25 cellular contexts compared by ENCODE assay signal in the genomic region with DNA sequence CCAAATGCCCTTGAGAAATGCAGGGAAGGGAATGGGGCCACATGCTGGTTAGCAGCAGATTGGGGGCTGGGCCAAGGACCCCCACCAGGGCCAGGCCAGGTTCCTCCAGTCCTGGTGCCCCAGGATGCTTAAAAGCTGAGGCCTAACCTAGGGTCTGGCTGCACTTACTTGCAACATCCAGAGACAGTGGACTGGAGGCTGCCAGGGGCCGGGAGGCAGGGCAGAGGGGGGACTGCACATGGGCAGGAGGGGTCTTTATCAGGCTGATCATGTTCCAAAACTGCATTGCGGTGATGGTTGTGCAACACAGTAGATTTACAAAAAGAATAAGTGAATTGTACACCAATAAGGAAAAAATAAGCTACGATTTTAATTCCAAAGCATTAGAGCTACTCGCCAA. TPM values are rescaled to one million over a fixed set of nuclear protein-coding genes. Genes with fewer than 3 reads are reported as not detected.
"Had no signal": no experiment of that assay in that cellular context is flagged by ENCODE, and none has a peak within 500 bp of the region (broad histone marks: within the 10 kb centered on the region; RNA-seq: fewer than 3 reads in every experiment).

No MANE protein-coding gene starts in this region.

- H3K27ac Mint-ChIP-seq: effector memory CD8-positive, alpha-beta T cell; endodermal cell had no signal

- DNase-seq: dermis blood vessel endothelial cell; effector CD8-positive, alpha-beta T cell; effector memory CD8-positive, alpha-beta T cell; endodermal cell; erythroblast; esophagus squamous epithelium; foreskin fibroblast; foreskin melanocyte; gastrocnemius medialis; glutamatergic neuron; heart right ventricle; hippocampal formation; left cardiac atrium; left lung; left ventricle myocardium superior; lower lobe of right lung; mesenchymal stem cell; mucosa of descending colon had no signal

- H3K4me1 ChIP-seq: gastrocnemius medialis, heart right ventricle, left lung, lower lobe of right lung had no signal

- H3K9me3 Mint-ChIP-seq: effector memory CD8-positive, alpha-beta T cell had no signal

- H3K4me3 Mint-ChIP-seq: effector memory CD8-positive, alpha-beta T cell; endodermal cell had no signal

- H3K4me1 Mint-ChIP-seq: endodermal cell had no signal

- H3K4me3 ChIP-seq: coronary artery, esophagus squamous epithelium, gastrocnemius medialis, heart right ventricle, left lung, lower lobe of right lung, mucosa of descending colon had no signal

- H3K36me3 ChIP-seq: esophagus squamous epithelium, gastrocnemius medialis, left lung, lower lobe of right lung had no signal

- ATAC-seq: effector memory CD8-positive, alpha-beta T cell; esophagus mucosa; gastrocnemius medialis; heart right ventricle; left cardiac atrium; left lung; left ventricle myocardium superior; lower lobe of right lung; mucosa of descending colon had no signal

- H3K27ac ChIP-seq: coronary artery, epithelial cell of prostate, esophagus squamous epithelium, gastrocnemius medialis, heart right ventricle, left lung, lower lobe of right lung had no signal

- H3K27me3 Mint-ChIP-seq: effector memory CD8-positive, alpha-beta T cell had no signal

RNA-seq across cellular contexts. Expression of a gene that starts 36.8 kb away (rescaled TPM):
- total RNA-seq: glomerular endothelial cell, kidney epithelial cell, lower leg skin had no signal
- polyA plus RNA-seq: heart right ventricle, keratinocyte had no signal
